In genomic region chr1:113981962-113982931, GRCh38 we compare ENCODE assay signal across 1 cellular context.
TF ChIP-seq lines count a peak whose summit lies in the region.

No MANE protein-coding gene starts in this region.

TF ChIP-seq in HepG2, 621 proteins besides CTCF, POLR2A, EP300 and RAD21 (continued from another document and continues in another):
- TF ChIP-seq, protein P1, sequence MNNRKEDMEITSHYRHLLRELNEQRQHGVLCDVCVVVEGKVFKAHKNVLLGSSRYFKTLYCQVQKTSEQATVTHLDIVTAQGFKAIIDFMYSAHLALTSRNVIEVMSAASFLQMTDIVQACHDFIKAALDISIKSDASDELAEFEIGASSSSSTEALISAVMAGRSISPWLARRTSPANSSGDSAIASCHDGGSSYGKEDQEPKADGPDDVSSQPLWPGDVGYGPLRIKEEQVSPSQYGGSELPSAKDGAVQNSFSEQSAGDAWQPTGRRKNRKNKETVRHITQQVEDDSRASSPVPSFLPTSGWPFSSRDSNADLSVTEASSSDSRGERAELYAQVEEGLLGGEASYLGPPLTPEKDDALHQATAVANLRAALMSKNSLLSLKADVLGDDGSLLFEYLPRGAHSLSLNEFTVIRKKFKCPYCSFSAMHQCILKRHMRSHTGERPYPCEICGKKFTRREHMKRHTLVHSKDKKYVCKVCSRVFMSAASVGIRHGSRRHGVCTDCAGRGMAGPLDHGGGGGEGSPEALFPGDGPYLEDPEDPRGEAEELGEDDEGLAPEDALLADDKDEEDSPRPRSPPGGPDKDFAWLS (CRISPR knock-in tag; IDR thresholded peaks at IDR 0.05; ENCODE audit: borderline replicate concordance) = 0 out of 2 replicates have a peak, but pooled peaks have one; percentile 79
- no peak for TF ChIP-seq ZNF768 (CRISPR knock-in tag; IDR thresholded peaks at IDR 0.05)
- peak; percentile 72 for TF ChIP-seq SALL1 (CRISPR knock-in tag; IDR thresholded peaks at IDR 0.05)
- TF ChIP-seq ZNF766 (CRISPR knock-in tag; IDR thresholded peaks at IDR 0.05; ENCODE audit: borderline replicate concordance) = no peak
- TF ChIP-seq ZBTB7B (CRISPR knock-in tag; IDR thresholded peaks at IDR 0.05) = peak; percentile 62; the same call in 1 of the 2 replicates
- TF ChIP-seq ZSCAN20 (CRISPR knock-in tag; IDR thresholded peaks at IDR 0.05; ENCODE audit: borderline replicate concordance) = no peak
- peak; percentile 73; the same call in 1 of the 2 replicates for TF ChIP-seq ZNF281 (CRISPR knock-in tag; IDR thresholded peaks at IDR 0.05; ENCODE audit: borderline replicate concordance)
- no peak for TF ChIP-seq EEA1 (CRISPR knock-in tag; IDR thresholded peaks at IDR 0.05; ENCODE audit: borderline replicate concordance)
- TF ChIP-seq TRIM24 (CRISPR knock-in tag; IDR thresholded peaks at IDR 0.05) = peak; percentile 88
- 0 out of 2 replicates have a peak, but pooled peaks have one; percentile 55 for TF ChIP-seq ZNF788 (CRISPR knock-in tag; IDR thresholded peaks at IDR 0.05; ENCODE audit: borderline replicate concordance)
- peak; percentile 86 for TF ChIP-seq HMG20B (CRISPR knock-in tag; conservative IDR thresholded peaks at IDR 0.05)
- no peak for TF ChIP-seq ZFP82 (CRISPR knock-in tag; IDR thresholded peaks at IDR 0.05; ENCODE audit: borderline replicate concordance)
- peak; percentile 62; the same call in 1 of the 2 replicates for TF ChIP-seq KDM2A (CRISPR knock-in tag; IDR thresholded peaks at IDR 0.05; ENCODE audit: borderline replicate concordance, low read depth)
- TF ChIP-seq ZNF574 (CRISPR knock-in tag; IDR thresholded peaks at IDR 0.05) = 0 out of 2 replicates have a peak, but pooled peaks have one; percentile 29
- peak; percentile 94 for TF ChIP-seq ZNF263 (CRISPR knock-in tag; IDR thresholded peaks at IDR 0.05)
- 0 out of 2 replicates have a peak, but pooled peaks have one; percentile 48 for TF ChIP-seq ZNF746 (CRISPR knock-in tag; IDR thresholded peaks at IDR 0.05)
- TF ChIP-seq SOX6 (IDR thresholded peaks at IDR 0.05) = no peak
- peak; percentile 28; the same call in 1 of the 2 replicates for TF ChIP-seq SOX6 (CRISPR knock-in tag; IDR thresholded peaks at IDR 0.05)
- TF ChIP-seq, protein P2, sequence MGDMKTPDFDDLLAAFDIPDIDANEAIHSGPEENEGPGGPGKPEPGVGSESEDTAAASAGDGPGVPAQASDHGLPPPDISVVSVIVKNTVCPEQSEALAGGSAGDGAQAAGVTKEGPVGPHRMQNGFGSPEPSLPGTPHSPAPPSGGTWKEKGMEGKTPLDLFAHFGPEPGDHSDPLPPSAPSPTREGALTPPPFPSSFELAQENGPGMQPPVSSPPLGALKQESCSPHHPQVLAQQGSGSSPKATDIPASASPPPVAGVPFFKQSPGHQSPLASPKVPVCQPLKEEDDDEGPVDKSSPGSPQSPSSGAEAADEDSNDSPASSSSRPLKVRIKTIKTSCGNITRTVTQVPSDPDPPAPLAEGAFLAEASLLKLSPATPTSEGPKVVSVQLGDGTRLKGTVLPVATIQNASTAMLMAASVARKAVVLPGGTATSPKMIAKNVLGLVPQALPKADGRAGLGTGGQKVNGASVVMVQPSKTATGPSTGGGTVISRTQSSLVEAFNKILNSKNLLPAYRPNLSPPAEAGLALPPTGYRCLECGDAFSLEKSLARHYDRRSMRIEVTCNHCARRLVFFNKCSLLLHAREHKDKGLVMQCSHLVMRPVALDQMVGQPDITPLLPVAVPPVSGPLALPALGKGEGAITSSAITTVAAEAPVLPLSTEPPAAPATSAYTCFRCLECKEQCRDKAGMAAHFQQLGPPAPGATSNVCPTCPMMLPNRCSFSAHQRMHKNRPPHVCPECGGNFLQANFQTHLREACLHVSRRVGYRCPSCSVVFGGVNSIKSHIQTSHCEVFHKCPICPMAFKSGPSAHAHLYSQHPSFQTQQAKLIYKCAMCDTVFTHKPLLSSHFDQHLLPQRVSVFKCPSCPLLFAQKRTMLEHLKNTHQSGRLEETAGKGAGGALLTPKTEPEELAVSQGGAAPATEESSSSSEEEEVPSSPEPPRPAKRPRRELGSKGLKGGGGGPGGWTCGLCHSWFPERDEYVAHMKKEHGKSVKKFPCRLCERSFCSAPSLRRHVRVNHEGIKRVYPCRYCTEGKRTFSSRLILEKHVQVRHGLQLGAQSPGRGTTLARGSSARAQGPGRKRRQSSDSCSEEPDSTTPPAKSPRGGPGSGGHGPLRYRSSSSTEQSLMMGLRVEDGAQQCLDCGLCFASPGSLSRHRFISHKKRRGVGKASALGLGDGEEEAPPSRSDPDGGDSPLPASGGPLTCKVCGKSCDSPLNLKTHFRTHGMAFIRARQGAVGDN (CRISPR knock-in tag; IDR thresholded peaks at IDR 0.05) = peak; percentile 42
- TF ChIP-seq, protein P3, sequence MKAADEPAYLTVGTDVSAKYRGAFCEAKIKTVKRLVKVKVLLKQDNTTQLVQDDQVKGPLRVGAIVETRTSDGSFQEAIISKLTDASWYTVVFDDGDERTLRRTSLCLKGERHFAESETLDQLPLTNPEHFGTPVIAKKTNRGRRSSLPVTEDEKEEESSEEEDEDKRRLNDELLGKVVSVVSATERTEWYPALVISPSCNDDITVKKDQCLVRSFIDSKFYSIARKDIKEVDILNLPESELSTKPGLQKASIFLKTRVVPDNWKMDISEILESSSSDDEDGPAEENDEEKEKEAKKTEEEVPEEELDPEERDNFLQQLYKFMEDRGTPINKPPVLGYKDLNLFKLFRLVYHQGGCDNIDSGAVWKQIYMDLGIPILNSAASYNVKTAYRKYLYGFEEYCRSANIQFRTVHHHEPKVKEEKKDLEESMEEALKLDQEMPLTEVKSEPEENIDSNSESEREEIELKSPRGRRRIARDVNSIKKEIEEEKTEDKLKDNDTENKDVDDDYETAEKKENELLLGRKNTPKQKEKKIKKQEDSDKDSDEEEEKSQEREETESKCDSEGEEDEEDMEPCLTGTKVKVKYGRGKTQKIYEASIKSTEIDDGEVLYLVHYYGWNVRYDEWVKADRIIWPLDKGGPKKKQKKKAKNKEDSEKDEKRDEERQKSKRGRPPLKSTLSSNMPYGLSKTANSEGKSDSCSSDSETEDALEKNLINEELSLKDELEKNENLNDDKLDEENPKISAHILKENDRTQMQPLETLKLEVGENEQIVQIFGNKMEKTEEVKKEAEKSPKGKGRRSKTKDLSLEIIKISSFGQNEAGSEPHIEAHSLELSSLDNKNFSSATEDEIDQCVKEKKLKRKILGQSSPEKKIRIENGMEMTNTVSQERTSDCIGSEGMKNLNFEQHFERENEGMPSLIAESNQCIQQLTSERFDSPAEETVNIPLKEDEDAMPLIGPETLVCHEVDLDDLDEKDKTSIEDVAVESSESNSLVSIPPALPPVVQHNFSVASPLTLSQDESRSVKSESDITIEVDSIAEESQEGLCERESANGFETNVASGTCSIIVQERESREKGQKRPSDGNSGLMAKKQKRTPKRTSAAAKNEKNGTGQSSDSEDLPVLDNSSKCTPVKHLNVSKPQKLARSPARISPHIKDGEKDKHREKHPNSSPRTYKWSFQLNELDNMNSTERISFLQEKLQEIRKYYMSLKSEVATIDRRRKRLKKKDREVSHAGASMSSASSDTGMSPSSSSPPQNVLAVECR (CRISPR knock-in tag; IDR thresholded peaks at IDR 0.05; ENCODE audit: borderline replicate concordance) = peak; percentile 26; the same call in 1 of the 2 replicates
- TF ChIP-seq ZNF274 (CRISPR knock-in tag; IDR thresholded peaks at IDR 0.05) = no peak
- no peak for TF ChIP-seq SRSF4 (IDR thresholded peaks at IDR 0.05; ENCODE audit: low read depth, low read length, poor library complexity, severe bottlenecking)
- peak; percentile 37; the same call in 1 of the 2 replicates for TF ChIP-seq SAP130 (CRISPR knock-in tag; IDR thresholded peaks at IDR 0.05; ENCODE audit: low read depth)
- peak; percentile 93 for TF ChIP-seq ZBTB10 (CRISPR knock-in tag; IDR thresholded peaks at IDR 0.05; ENCODE audit: borderline replicate concordance)
- TF ChIP-seq, protein P4, sequence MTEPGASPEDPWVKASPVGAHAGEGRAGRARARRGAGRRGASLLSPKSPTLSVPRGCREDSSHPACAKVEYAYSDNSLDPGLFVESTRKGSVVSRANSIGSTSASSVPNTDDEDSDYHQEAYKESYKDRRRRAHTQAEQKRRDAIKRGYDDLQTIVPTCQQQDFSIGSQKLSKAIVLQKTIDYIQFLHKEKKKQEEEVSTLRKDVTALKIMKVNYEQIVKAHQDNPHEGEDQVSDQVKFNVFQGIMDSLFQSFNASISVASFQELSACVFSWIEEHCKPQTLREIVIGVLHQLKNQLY (CRISPR knock-in tag; IDR thresholded peaks at IDR 0.05) = 0 out of 2 replicates have a peak, but pooled peaks have one; percentile 35
- peak; percentile 47; the same call in 1 of the 2 replicates for TF ChIP-seq ZNF605 (CRISPR knock-in tag; IDR thresholded peaks at IDR 0.05)
- TF ChIP-seq CEBPB (IDR thresholded peaks at IDR 0.05; ENCODE audit: borderline replicate concordance, low read depth, low read length) = peak; percentile 97
- TF ChIP-seq E2F1 (CRISPR knock-in tag; IDR thresholded peaks at IDR 0.05) = no peak
- TF ChIP-seq ZNF556 (CRISPR knock-in tag; IDR thresholded peaks at IDR 0.05; ENCODE audit: borderline replicate concordance) = peak; percentile 61; the same call in 1 of the 2 replicates
- TF ChIP-seq HNF4G (IDR thresholded peaks at IDR 0.05; ENCODE audit: borderline replicate concordance, low read depth, low read length) = peak; percentile 75; the same call in 1 of the 2 replicates
- TF ChIP-seq HNF4G (CRISPR knock-in tag; IDR thresholded peaks at IDR 0.05; ENCODE audit: borderline replicate concordance, low read depth) = no peak
- 0 out of 2 replicates have a peak, but pooled peaks have one; percentile 7 for TF ChIP-seq ZSCAN29 (CRISPR knock-in tag; conservative IDR thresholded peaks at IDR 0.05)
- TF ChIP-seq BCL6 (CRISPR knock-in tag; IDR thresholded peaks at IDR 0.05) = peak; percentile 38
